In genomic region chr19:6709549-6709948, GRCh38 we compare ENCODE assay signal across 18 cellular contexts. TPM values are rescaled to one million over a fixed set of nuclear protein-coding genes. Genes with fewer than 3 reads are reported as not detected.
"Had no signal": no experiment of that assay in that cellular context is flagged by ENCODE, and none has a peak within 500 bp of the region (broad histone marks: within the 10 kb centered on the region; RNA-seq: fewer than 3 reads in every experiment).

No MANE protein-coding gene starts in this region.

- H3K27ac ChIP-seq: cardiac muscle cell, right atrium auricular region, skin epidermis, transverse colon, vagina had no signal

- H3K9me3 ChIP-seq: right atrium auricular region, transverse colon, vagina had no signal

- FAIRE-seq: colon, islet of Langerhans, TTC549 had no signal

- DNase-seq: activated B cell treated with CpG ODN at 0.5 μM for 24 hours; activated effector memory CD4-positive, alpha-beta T cell treated with Interleukin-2 at 50 U/mL for 16 hours; activated naive CD4-positive, alpha-beta T cell treated with anti-CD3 and anti-CD28 coated beads, Interleukin-2, amount 50 U/mL, for 16 hours; activated T-cell treated with anti-CD3 and anti-CD28 coated beads for 4 hours; stimulated activated CD4-positive, alpha-beta T cell treated with anti-CD3 and anti-CD28 coated beads, Interleukin-4, amount 100 ng/mL, for 24 hours; stimulated activated naive CD4-positive, alpha-beta T cell treated with Interleukin-2 at 50 U/mL for 16 hours; substantia nigra; transverse colon had no signal

- H3K4me3 Mint-ChIP-seq: activated B cell treated with CpG ODN at 0.5 μM for 24 hours had no signal

- H3K4me1 ChIP-seq: right atrium auricular region, transverse colon, vagina had no signal

- H3K27me3 ChIP-seq: right atrium auricular region, vagina had no signal

- H3K36me3 ChIP-seq: cardiac muscle cell, right atrium auricular region, transverse colon, vagina had no signal

- H3K27ac Mint-ChIP-seq: activated B cell treated with CpG ODN at 0.5 μM for 24 hours, progenitor cell of endocrine pancreas had no signal

- H3K4me3 ChIP-seq: cardiac muscle cell, right atrium auricular region, skin epidermis, transverse colon, vagina had no signal

- ATAC-seq: esophagus mucosa had no signal

- H3K9me3 Mint-ChIP-seq: activated B cell treated with CpG ODN at 0.5 μM for 24 hours had no signal

RNA-seq across cellular contexts. Expression of gene TNFSF14, which starts 39.6 kb away (rescaled TPM):
- total RNA-seq: cardiac muscle cell, lung microvascular endothelial cell, progenitor cell of endocrine pancreas had no signal
- polyA plus RNA-seq: cardiac muscle cell had no signal

RNA-seq across cellular contexts. Expression of gene SH2D3A, which starts 57.7 kb away (rescaled TPM):
- total RNA-seq: right atrium auricular region had no signal
